Comparison of ENCODE assay signal across 28 cellular contexts in the genomic region with DNA sequence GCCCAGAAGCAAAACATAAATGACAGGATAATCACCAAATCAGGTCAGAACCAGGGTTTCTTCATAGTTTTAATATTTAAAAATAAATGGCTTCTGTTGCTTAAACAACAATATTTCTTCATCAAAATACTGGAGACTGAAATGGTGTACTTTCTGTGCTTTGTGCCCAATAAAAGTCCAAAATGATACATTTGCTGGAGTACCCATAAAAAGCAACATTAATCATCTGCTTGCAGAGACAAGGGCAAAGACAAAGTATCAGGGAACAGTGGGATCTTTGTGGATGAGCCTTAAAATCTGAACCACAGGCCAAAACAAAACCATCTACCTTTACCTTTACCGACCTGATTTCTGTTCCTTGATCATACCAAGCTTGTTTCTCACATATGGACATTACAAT.
"Had no signal": no experiment of that assay in that cellular context is flagged by ENCODE, and none has a peak within 500 bp of the region (broad histone marks: within the 10 kb centered on the region; RNA-seq: fewer than 3 reads in every experiment).

No MANE protein-coding gene starts in this region.

- DNase-seq: activated CD4-positive, alpha-beta T cell treated with anti-CD3 and anti-CD28 coated beads for 1 hour; activated CD4-positive, alpha-beta T cell treated with anti-CD3 and anti-CD28 coated beads for 4 hours; activated CD4-positive, alpha-beta T cell treated with anti-CD3 and anti-CD28 coated beads, Interleukin-2, amount 50 U/mL, for 1 hour; activated CD4-positive, alpha-beta T cell treated with anti-CD3 and anti-CD28 coated beads, Interleukin-2, amount 50 U/mL, for 48 hours; activated CD8-positive, alpha-beta memory T cell treated with anti-CD3 and anti-CD28 coated beads for 24 hours; activated CD8-positive, alpha-beta T cell treated with anti-CD3 and anti-CD28 coated beads for 36 hours; activated effector memory CD4-positive, alpha-beta T cell treated with Interleukin-2 at 50 U/mL for 16 hours; activated gamma-delta T cell treated with Interleukin-2 at 50 U/mL for 16 hours; activated naive CD4-positive, alpha-beta T cell treated with anti-CD3 and anti-CD28 coated beads, Interleukin-2, amount 50 U/mL, for 16 hours; activated naive CD4-positive, alpha-beta T cell treated with Interleukin-2 at 50 U/mL for 16 hours; activated T-cell treated with anti-CD3 and anti-CD28 coated beads, Interleukin-2, amount 50 U/mL, for 4 hours; amniotic stem cell; anterior cingulate cortex; brain microvascular endothelial cell; dorsolateral prefrontal cortex; effector memory CD4-positive, alpha-beta T cell; erythroblast; foreskin keratinocyte; gastrocnemius medialis; T-helper 2 cell had no signal

- H3K4me3 ChIP-seq: coronary artery, dorsolateral prefrontal cortex, esophagus muscularis mucosa, gastrocnemius medialis had no signal

- H3K9me3 Mint-ChIP-seq: activated CD8-positive, alpha-beta T cell treated with anti-CD3 and anti-CD28 coated beads for 36 hours; activated T-cell treated with anti-CD3 and anti-CD28 coated beads, Interleukin-2, amount 50 U/mL, for 4 hours; activated T-helper 17 cell treated with anti-CD3 and anti-CD28 coated beads, Interleukin-2, amount 50 U/mL, for 72 hours; dendritic cell treated with granulocyte-macrophage colony-stimulating factor and Interleukin-4, amounts not matched to agents 40 ng/mL and 50 ng/mL, for 4 days had no signal

- ATAC-seq: activated CD8-positive, alpha-beta T cell treated with anti-CD3 and anti-CD28 coated beads for 36 hours; activated T-cell treated with anti-CD3 and anti-CD28 coated beads, Interleukin-2, amount 50 U/mL, for 4 hours; activated T-helper 17 cell treated with anti-CD3 and anti-CD28 coated beads, Interleukin-2, amount 50 U/mL, for 72 hours; foreskin keratinocyte; gastrocnemius medialis had no signal

- H3K27me3 ChIP-seq: brain microvascular endothelial cell, dorsolateral prefrontal cortex, esophagus muscularis mucosa, foreskin keratinocyte, gastrocnemius medialis had no signal

- H3K36me3 Mint-ChIP-seq: activated naive CD8-positive, alpha-beta T cell had no signal

- FAIRE-seq: astrocyte, bronchial epithelial cell had no signal

- H3K27ac ChIP-seq: brain microvascular endothelial cell, coronary artery, dorsolateral prefrontal cortex, esophagus muscularis mucosa, foreskin keratinocyte, gastrocnemius medialis had no signal

- H3K27me3 Mint-ChIP-seq: activated CD8-positive, alpha-beta T cell treated with anti-CD3 and anti-CD28 coated beads for 36 hours; activated naive CD8-positive, alpha-beta T cell; activated T-helper 17 cell treated with anti-CD3 and anti-CD28 coated beads, Interleukin-2, amount 50 U/mL, for 72 hours; central memory CD8-positive, alpha-beta T cell; dendritic cell treated with granulocyte-macrophage colony-stimulating factor and Interleukin-4, amounts not matched to agents 40 ng/mL and 50 ng/mL, for 4 days had no signal

- H3K9me3 ChIP-seq: esophagus muscularis mucosa, gastrocnemius medialis had no signal

- H3K4me1 ChIP-seq: esophagus muscularis mucosa, foreskin keratinocyte, gastrocnemius medialis had no signal

- H3K4me3 Mint-ChIP-seq: activated CD8-positive, alpha-beta T cell treated with anti-CD3 and anti-CD28 coated beads for 36 hours; activated naive CD8-positive, alpha-beta T cell; activated T-cell treated with anti-CD3 and anti-CD28 coated beads, Interleukin-2, amount 50 U/mL, for 4 hours; activated T-helper 17 cell treated with anti-CD3 and anti-CD28 coated beads, Interleukin-2, amount 50 U/mL, for 72 hours; central memory CD8-positive, alpha-beta T cell; dendritic cell treated with granulocyte-macrophage colony-stimulating factor and Interleukin-4, amounts not matched to agents 40 ng/mL and 50 ng/mL, for 4 days had no signal

- H3K4me1 Mint-ChIP-seq: activated T-helper 17 cell treated with anti-CD3 and anti-CD28 coated beads, Interleukin-2, amount 50 U/mL, for 72 hours; central memory CD8-positive, alpha-beta T cell had no signal

- H3K36me3 ChIP-seq: brain microvascular endothelial cell, esophagus muscularis mucosa, gastrocnemius medialis had no signal

- H3K27ac Mint-ChIP-seq: activated CD8-positive, alpha-beta T cell treated with anti-CD3 and anti-CD28 coated beads for 36 hours; activated naive CD8-positive, alpha-beta T cell; activated T-helper 17 cell treated with anti-CD3 and anti-CD28 coated beads, Interleukin-2, amount 50 U/mL, for 72 hours; dendritic cell treated with granulocyte-macrophage colony-stimulating factor and Interleukin-4, amounts not matched to agents 40 ng/mL and 50 ng/mL, for 4 days had no signal
